1 cellular context compared by ENCODE assay signal in the genomic region with DNA sequence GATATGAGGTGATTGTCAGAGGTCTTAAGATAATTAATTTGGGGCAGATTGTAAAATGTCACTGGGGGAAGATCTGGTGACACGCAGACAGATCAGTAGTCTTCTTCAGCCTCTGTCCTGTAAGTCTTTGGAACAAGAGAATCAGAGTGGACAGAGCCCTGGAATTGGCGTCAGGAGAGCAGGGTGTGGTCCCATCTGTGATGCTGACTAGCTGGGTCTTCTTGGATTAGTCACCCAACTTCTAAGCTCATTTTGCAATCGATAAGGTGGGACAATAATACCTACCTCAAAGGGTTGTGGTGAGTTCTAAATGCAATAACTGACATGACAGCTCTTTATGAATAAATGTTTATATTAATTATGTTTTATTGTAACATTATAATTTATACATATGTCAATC.
TF ChIP-seq lines count a peak whose summit lies in the region.

No MANE protein-coding gene starts in this region.

TF ChIP-seq in K562, 482 proteins besides CTCF, POLR2A, EP300 and RAD21:
- TF ChIP-seq FOSL1 (tag; conservative IDR thresholded peaks at IDR 0.05): peak; percentile 63
- TF ChIP-seq HDAC1 (IDR thresholded peaks at IDR 0.05): no peak
